Comparison of ENCODE assay signal across 9 cellular contexts in the genomic region with DNA sequence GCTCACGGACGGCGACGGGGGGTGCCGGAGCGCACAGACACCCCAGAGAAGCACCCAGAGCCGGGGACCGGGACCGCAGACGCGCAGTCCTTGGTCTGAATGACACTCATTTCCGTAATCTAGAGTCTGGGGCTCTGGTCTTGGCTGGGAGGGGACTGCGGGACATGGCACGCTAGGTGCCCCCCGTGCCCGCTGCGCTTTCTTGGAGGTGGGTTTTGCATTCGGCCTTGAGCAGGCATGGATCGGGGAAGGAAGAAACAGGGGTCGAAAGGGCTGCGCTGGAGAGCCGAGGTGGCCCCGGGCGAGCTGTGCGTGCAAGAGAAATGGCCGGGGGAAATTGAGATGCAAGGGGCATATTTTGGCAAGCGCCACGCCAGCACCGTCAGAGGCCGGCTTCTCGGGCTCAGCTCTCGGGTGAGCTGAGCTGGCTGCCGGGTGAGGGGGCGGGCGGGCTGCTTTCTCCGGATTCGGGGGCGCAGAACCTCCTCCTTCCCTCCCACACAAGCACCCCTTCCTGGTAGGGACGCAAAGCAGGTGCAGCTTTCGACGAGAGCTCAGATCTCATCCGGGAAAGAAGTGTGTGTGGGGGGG. TPM values are rescaled to one million over a fixed set of nuclear protein-coding genes. Genes with fewer than 3 reads are reported as not detected.
DNase-seq lines count a peak whose midpoint lies in the region; ATAC-seq, FAIRE-seq and TF ChIP-seq lines count a peak whose summit lies in the region.
"Had no signal": no experiment of that assay in that cellular context is flagged by ENCODE, and none has a peak within 500 bp of the region (broad histone marks: within the 10 kb centered on the region; RNA-seq: fewer than 3 reads in every experiment).

No MANE protein-coding gene starts in this region.

- H3K36me3 ChIP-seq in iPS-15b (ENCODE audit: control insufficient read depth, insufficient read depth, low read length) (no peaks in the 10 kb centered on the region), kidney (ENCODE audit: control insufficient read depth in 1 of 2, insufficient read depth in 2 of 2, low read length in 2 of 2) (no peaks in the 10 kb centered on the region)

- ATAC-seq in stimulated activated naive B cell treated with anti-CD40 and anti-IgM and Interleukin-4, amounts not matched to agents 10 μg/mL and 1 μg/mL and 100 μg/mL, for 72 hours (replicated peaks), result peak; percentile 42 to 54
- ATAC-seq in HG03469 (IDR thresholded peaks at IDR 0.05; ENCODE audit: unreplicated experiment), result no peak

- no peaks in the 10 kb centered on the region for H3K9me3 Mint-ChIP-seq in activated T-helper 1 cell treated with anti-CD3 and anti-CD28 coated beads, Interleukin-12 subunit alpha, Interleukin-12 subunit beta, Interleukin-2, Interleukin-4 antibody, amounts not matched to agents 30 ng/mL and 10 ng/mL and 1 ng/mL, durations not matched to agents 14 hours and 24 hours and 36 hours
- H3K9me3 Mint-ChIP-seq in stimulated activated naive B cell treated with anti-CD40 and anti-IgM and Interleukin-4, amounts not matched to agents 10 μg/mL and 1 μg/mL and 100 μg/mL, for 72 hours, result no peaks in the 10 kb centered on the region

- H3K4me3 ChIP-seq in iPS-15b (ENCODE audit: low read depth, low read length), result peak overlapping the region; percentile 79
- H3K4me3 ChIP-seq in kidney (ENCODE audit: low read length in 2 of 2), result peak overlapping the region in 1 of 2 donors; percentile 37

- intact Hi-C loops in activated T-helper 1 cell treated with anti-CD3 and anti-CD28 coated beads, Interleukin-12 subunit alpha, Interleukin-12 subunit beta, Interleukin-2, Interleukin-4 antibody, amounts not matched to agents 30 ng/mL and 10 ng/mL and 1 ng/mL, durations not matched to agents 14 hours and 24 hours and 36 hours (cut with micrococcal nuclease), result no loop called here
- intact Hi-C loops in kidney (cut with DNase I), result no loop called here

- peaks cover 60% of the 10 kb centered on the region for H3K27me3 Mint-ChIP-seq in activated T-helper 1 cell treated with anti-CD3 and anti-CD28 coated beads, Interleukin-12 subunit alpha, Interleukin-12 subunit beta, Interleukin-2, Interleukin-4 antibody, amounts not matched to agents 30 ng/mL and 10 ng/mL and 1 ng/mL, durations not matched to agents 14 hours and 24 hours and 36 hours (ENCODE audit: insufficient read depth)
- peaks cover 75 to 95% of the 10 kb centered on the region in 2 donors for H3K27me3 Mint-ChIP-seq in stimulated activated naive B cell treated with anti-CD40 and anti-IgM and Interleukin-4, amounts not matched to agents 10 μg/mL and 1 μg/mL and 100 μg/mL, for 72 hours

- H3K9me3 ChIP-seq in iPS-15b (ENCODE audit: control insufficient read depth, insufficient read depth, low read length) (no peaks in the 10 kb centered on the region), kidney (ENCODE audit: control insufficient read depth in 1 of 2, low read length in 2 of 2) (no peaks in the 10 kb centered on the region)

- H3K4me3 Mint-ChIP-seq in activated T-helper 1 cell treated with anti-CD3 and anti-CD28 coated beads, Interleukin-12 subunit alpha, Interleukin-12 subunit beta, Interleukin-2, Interleukin-4 antibody, amounts not matched to agents 30 ng/mL and 10 ng/mL and 1 ng/mL, durations not matched to agents 14 hours and 24 hours and 36 hours, result peak overlapping the region; percentile 81
- peak overlapping the region; percentile 71 to 77 for H3K4me3 Mint-ChIP-seq in stimulated activated naive B cell treated with anti-CD40 and anti-IgM and Interleukin-4, amounts not matched to agents 10 μg/mL and 1 μg/mL and 100 μg/mL, for 72 hours

- H3K4me1 ChIP-seq in iPS-15b (ENCODE audit: control insufficient read depth, insufficient read depth, low read length), result no peaks in the 10 kb centered on the region
- H3K4me1 ChIP-seq in kidney (ENCODE audit: control insufficient read depth in 1 of 2, insufficient read depth in 1 of 2, low read depth in 1 of 2, low read length in 2 of 2), result peaks cover 0 to 8% of the 10 kb centered on the region in 2 donors

- no peaks in the 10 kb centered on the region for H3K36me3 Mint-ChIP-seq in activated T-helper 1 cell treated with anti-CD3 and anti-CD28 coated beads, Interleukin-12 subunit alpha, Interleukin-12 subunit beta, Interleukin-2, Interleukin-4 antibody, amounts not matched to agents 30 ng/mL and 10 ng/mL and 1 ng/mL, durations not matched to agents 14 hours and 24 hours and 36 hours (ENCODE audit: low read depth)
- no peaks in the 10 kb centered on the region for H3K36me3 Mint-ChIP-seq in stimulated activated naive B cell treated with anti-CD40 and anti-IgM and Interleukin-4, amounts not matched to agents 10 μg/mL and 1 μg/mL and 100 μg/mL, for 72 hours

- H3K27ac ChIP-seq in kidney (ENCODE audit: low read depth in 2 of 2, low read length in 2 of 2), result no peak overlapping the region

- DNase-seq in NCI-H1092 treated with DMSO at 0.1 percent for 48 hours (lab: John Stamatoyannopoulos, UW) (peak; percentile 11), NCI-H1092 (lab: John Stamatoyannopoulos, UW) (no peak), kidney (no peak), RPMI8226 (no peak)
- DNase-seq in activated T-helper 1 cell treated with anti-CD3 and anti-CD28 coated beads, Interleukin-12 subunit alpha, Interleukin-12 subunit beta, Interleukin-2, Interleukin-4 antibody, amounts not matched to agents 30 ng/mL and 10 ng/mL and 1 ng/mL, durations not matched to agents 14 hours and 24 hours and 36 hours (ENCODE audit: low spot score), result no peak
- DNase-seq in stimulated activated naive B cell treated with anti-CD40 and anti-IgM and Interleukin-4, amounts not matched to agents 10 μg/mL and 1 μg/mL and 100 μg/mL, for 72 hours, result no peak

- peaks cover 19% of the 10 kb centered on the region for H3K4me1 Mint-ChIP-seq in activated T-helper 1 cell treated with anti-CD3 and anti-CD28 coated beads, Interleukin-12 subunit alpha, Interleukin-12 subunit beta, Interleukin-2, Interleukin-4 antibody, amounts not matched to agents 30 ng/mL and 10 ng/mL and 1 ng/mL, durations not matched to agents 14 hours and 24 hours and 36 hours (ENCODE audit: low read depth)
- peaks cover 14 to 36% of the 10 kb centered on the region in 2 donors for H3K4me1 Mint-ChIP-seq in stimulated activated naive B cell treated with anti-CD40 and anti-IgM and Interleukin-4, amounts not matched to agents 10 μg/mL and 1 μg/mL and 100 μg/mL, for 72 hours

- H3K9ac ChIP-seq in iPS-15b (ENCODE audit: low read depth, low read length) (peak overlapping the region; percentile 60), kidney (ENCODE audit: low read length in 2 of 2) (no peak overlapping the region)

- H3K27me3 ChIP-seq in iPS-15b (ENCODE audit: control insufficient read depth, insufficient read depth, low read length), result peaks cover 51% of the 10 kb centered on the region

- TF ChIP-seq CTCF in kidney (IDR thresholded peaks at IDR 0.05; ENCODE audit: borderline replicate concordance, extremely low read depth, insufficient read depth), result no peak

- FAIRE-seq in kidney (lab: Jason Lieb, UNC), result no peak

- H3K27ac Mint-ChIP-seq in activated T-helper 1 cell treated with anti-CD3 and anti-CD28 coated beads, Interleukin-12 subunit alpha, Interleukin-12 subunit beta, Interleukin-2, Interleukin-4 antibody, amounts not matched to agents 30 ng/mL and 10 ng/mL and 1 ng/mL, durations not matched to agents 14 hours and 24 hours and 36 hours, result peak overlapping the region; percentile 27
- H3K27ac Mint-ChIP-seq in stimulated activated naive B cell treated with anti-CD40 and anti-IgM and Interleukin-4, amounts not matched to agents 10 μg/mL and 1 μg/mL and 100 μg/mL, for 72 hours, result no peak overlapping the region

RNA-seq across cellular contexts. Expression of gene NTRK3, which starts 0.9 kb away (rescaled TPM):
- total RNA-seq in activated T-helper 1 cell treated with anti-CD3 and anti-CD28 coated beads, Interleukin-12 subunit alpha, Interleukin-12 subunit beta, Interleukin-2, Interleukin-4 antibody, amounts not matched to agents 30 ng/mL and 10 ng/mL and 1 ng/mL, durations not matched to agents 14 hours and 24 hours and 36 hours, result 0.24 and 0.29 TPM in 2 replicates
- 25.5 TPM for total RNA-seq in kidney
- 8.9 TPM for polyA plus RNA-seq in kidney (ENCODE audit: insufficient read depth, low read depth, low replicate concordance)
- total RNA-seq: A172 had no signal

Comparison
In these comparisons a context has a peak if more than half of its experiments do, and no peak if none do; other contexts are left out.
1. RNA of gene NTRK3, which starts 0.9 kb away (total RNA-seq): 25.5 TPM in kidney (single experiment); 0.24 to 0.29 TPM in activated T-helper 1 cell treated with anti-CD3 and anti-CD28 coated beads, Interleukin-12 subunit alpha, Interleukin-12 subunit beta, Interleukin-2, Interleukin-4 antibody, amounts not matched to agents 30 ng/mL and 10 ng/mL and 1 ng/mL, durations not matched to agents 14 hours and 24 hours and 36 hours; every median in the first group is over 10 times any median in the second.